9 cellular contexts compared by ENCODE assay signal in the genomic region with DNA sequence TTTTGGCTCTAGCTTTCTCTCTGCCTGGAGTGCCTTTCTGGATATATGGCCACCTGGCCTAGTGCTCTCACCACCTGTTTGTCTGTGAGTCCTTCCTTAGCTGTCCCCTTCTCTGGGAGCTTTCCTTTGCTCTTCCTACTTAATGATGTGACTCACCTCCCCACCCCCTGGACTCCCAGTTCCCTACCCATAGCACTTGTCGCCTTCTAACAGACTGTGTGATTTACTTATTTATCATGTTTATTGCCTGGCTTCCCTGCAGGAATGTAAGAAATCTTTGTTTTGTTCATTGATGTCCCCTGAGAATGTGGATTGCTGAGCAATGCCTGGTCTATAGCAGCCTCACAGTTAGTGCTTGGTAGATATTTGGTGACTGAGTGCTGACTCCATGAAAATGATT. TPM values are rescaled to one million over a fixed set of nuclear protein-coding genes. Genes with fewer than 3 reads are reported as not detected.
DNase-seq lines count a peak whose midpoint lies in the region; ATAC-seq and TF ChIP-seq lines count a peak whose summit lies in the region.
"Had no signal": no experiment of that assay in that cellular context is flagged by ENCODE, and none has a peak within 500 bp of the region (broad histone marks: within the 10 kb centered on the region; RNA-seq: fewer than 3 reads in every experiment).

No MANE protein-coding gene starts in this region.

- no peak overlapping the region for H2BK15ac ChIP-seq in mesendoderm (replicated peaks; ENCODE audit: low read depth)

- intact Hi-C loops in breast epithelium (cut with DNase I; ENCODE audit: low total_unique reads): no loop called here
- intact Hi-C loops in activated T-helper 2 cell treated with anti-CD3 and anti-CD28 coated beads, Interferon-gamma antibody, Interleukin-2, Interleukin-4, amounts not matched to agents 10 μg/mL and 5 μg/mL and 100 μg/mL, durations not matched to agents 14 hours and 24 hours and 36 hours (cut with micrococcal nuclease): no loop called here

- H3K4me3 ChIP-seq in breast epithelium (no peak overlapping the region), mesendoderm (ENCODE audit: low read length) (no peak overlapping the region)

- DNase-seq in ACHN (peak; percentile 75), HFFc6 (peak; percentile 53), breast epithelium (ENCODE audit: low spot score in 2 of 2) (no peak), mesendoderm (peak; percentile 86), GF-D8 (lab: John Stamatoyannopoulos, UW) (no peak)
- DNase-seq in activated T-helper 2 cell treated with anti-CD3 and anti-CD28 coated beads, Interferon-gamma antibody, Interleukin-2, Interleukin-4, amounts not matched to agents 10 μg/mL and 5 μg/mL and 100 μg/mL, durations not matched to agents 14 hours and 24 hours and 36 hours (ENCODE audit: low spot score): no peak
- DNase-seq: DMS79 treated with DMSO at 0.1 percent for 48 hours had no signal

- no peak overlapping the region for H3K23ac ChIP-seq in mesendoderm (ENCODE audit: low read length)

- no peak overlapping the region for H4K5ac ChIP-seq in mesendoderm (ENCODE audit: low read length)

- TF ChIP-seq POLR2A in breast epithelium (IDR thresholded peaks at IDR 0.05): no peak

- H4K8ac ChIP-seq in mesendoderm (ENCODE audit: low read depth, low read length): no peak overlapping the region

- H3K79me2 ChIP-seq in mesendoderm (ENCODE audit: control insufficient read depth, insufficient read depth, low read length): peaks cover 69% of the 10 kb centered on the region

- no peaks in the 10 kb centered on the region for H3K36me3 ChIP-seq in breast epithelium
- H3K36me3 ChIP-seq in mesendoderm (ENCODE audit: control insufficient read depth, insufficient read depth, low read length): no peaks in the 10 kb centered on the region

- H3K27me3 ChIP-seq in breast epithelium (no peaks in the 10 kb centered on the region), mesendoderm (ENCODE audit: insufficient read depth, low read length, poor library complexity) (no peaks in the 10 kb centered on the region)

- H3K36me3 Mint-ChIP-seq in HFFc6 (ENCODE audit: low read depth): peaks cover 6% of the 10 kb centered on the region; the same call in 1 of the 2 replicates
- H3K36me3 Mint-ChIP-seq in activated T-helper 2 cell treated with anti-CD3 and anti-CD28 coated beads, Interferon-gamma antibody, Interleukin-2, Interleukin-4, amounts not matched to agents 10 μg/mL and 5 μg/mL and 100 μg/mL, durations not matched to agents 14 hours and 24 hours and 36 hours (ENCODE audit: low read depth): peaks cover 26% of the 10 kb centered on the region

- H3K4me1 Mint-ChIP-seq in HFFc6 (ENCODE audit: low read depth): peaks cover 80% of the 10 kb centered on the region
- H3K4me1 Mint-ChIP-seq in activated T-helper 2 cell treated with anti-CD3 and anti-CD28 coated beads, Interferon-gamma antibody, Interleukin-2, Interleukin-4, amounts not matched to agents 10 μg/mL and 5 μg/mL and 100 μg/mL, durations not matched to agents 14 hours and 24 hours and 36 hours (ENCODE audit: low read depth): peaks cover 64% of the 10 kb centered on the region

- no peak overlapping the region for H3K9ac ChIP-seq in mesendoderm (ENCODE audit: low read length)

- no peaks in the 10 kb centered on the region for H3K9me3 Mint-ChIP-seq in HFFc6
- H3K9me3 Mint-ChIP-seq in activated T-helper 2 cell treated with anti-CD3 and anti-CD28 coated beads, Interferon-gamma antibody, Interleukin-2, Interleukin-4, amounts not matched to agents 10 μg/mL and 5 μg/mL and 100 μg/mL, durations not matched to agents 14 hours and 24 hours and 36 hours: no peaks in the 10 kb centered on the region

- no peak overlapping the region for H2BK5ac ChIP-seq in mesendoderm (ENCODE audit: low read length)

- no peak for TF ChIP-seq CTCF in HFFc6 (IDR thresholded peaks at IDR 0.05)
- no peak for TF ChIP-seq CTCF in breast epithelium (IDR thresholded peaks at IDR 0.05)

- H3K4me1 ChIP-seq in breast epithelium (peaks cover 4 to 25% of the 10 kb centered on the region in 2 donors), mesendoderm (ENCODE audit: control insufficient read depth, low read depth, low read length) (peaks cover 32% of the 10 kb centered on the region)

- no peak overlapping the region for H2BK120ac ChIP-seq in mesendoderm (ENCODE audit: low read depth, low read length)

- in situ Hi-C loops in ACHN (cut with HindIII; ENCODE audit: low pct_ligation_motif_present, low pct_unique_long_range_greater_than_20kb, low sequenced_read_pairs): no loop called here

- peaks cover 9% of the 10 kb centered on the region for H3K79me1 ChIP-seq in mesendoderm (ENCODE audit: low read length)

- no peak for ATAC-seq in GM19452 (IDR thresholded peaks at IDR 0.05; ENCODE audit: unreplicated experiment)
- no peak for ATAC-seq in GM18858 (IDR thresholded peaks at IDR 0.05; ENCODE audit: unreplicated experiment)

- H3K56ac ChIP-seq in mesendoderm (ENCODE audit: low read length): no peak overlapping the region

- H3K4me3 Mint-ChIP-seq in HFFc6: 0 out of 2 replicates have a peak overlapping the region, but pooled peaks have one; percentile 10
- no peak overlapping the region for H3K4me3 Mint-ChIP-seq in activated T-helper 2 cell treated with anti-CD3 and anti-CD28 coated beads, Interferon-gamma antibody, Interleukin-2, Interleukin-4, amounts not matched to agents 10 μg/mL and 5 μg/mL and 100 μg/mL, durations not matched to agents 14 hours and 24 hours and 36 hours (ENCODE audit: low read depth)

- no peak overlapping the region for H3K18ac ChIP-seq in mesendoderm (ENCODE audit: low read length)

- no CpG with 5 or more reads among the region's 1 CpG for WGBS in mesendoderm (ENCODE audit: extremely low coverage, insufficient coverage, low lambda C conversion rate)

- peak overlapping the region; percentile 79 for H3K27ac Mint-ChIP-seq in HFFc6
- H3K27ac Mint-ChIP-seq in activated T-helper 2 cell treated with anti-CD3 and anti-CD28 coated beads, Interferon-gamma antibody, Interleukin-2, Interleukin-4, amounts not matched to agents 10 μg/mL and 5 μg/mL and 100 μg/mL, durations not matched to agents 14 hours and 24 hours and 36 hours: no peak overlapping the region

- H3K27me3 Mint-ChIP-seq in HFFc6 (ENCODE audit: insufficient read depth): no peaks in the 10 kb centered on the region; the same call in none of the 2 replicates
- no peaks in the 10 kb centered on the region for H3K27me3 Mint-ChIP-seq in activated T-helper 2 cell treated with anti-CD3 and anti-CD28 coated beads, Interferon-gamma antibody, Interleukin-2, Interleukin-4, amounts not matched to agents 10 μg/mL and 5 μg/mL and 100 μg/mL, durations not matched to agents 14 hours and 24 hours and 36 hours (ENCODE audit: low read depth)

- H3K4ac ChIP-seq in mesendoderm (ENCODE audit: low read depth, low read length): no peak overlapping the region

- H3K27ac ChIP-seq in breast epithelium (peak overlapping the region; percentile 22 to 52), mesendoderm (ENCODE audit: low read depth, low read length) (no peak overlapping the region)

- no peak overlapping the region for H3K4me2 ChIP-seq in mesendoderm (ENCODE audit: low read length)

- H3K9me3 ChIP-seq in breast epithelium: no peaks in the 10 kb centered on the region

- H2AK5ac ChIP-seq in mesendoderm (ENCODE audit: low read length): no peak overlapping the region

RNA-seq across cellular contexts. Expression of gene ADD1, which starts 18.9 kb away (rescaled TPM):
- total RNA-seq in HFFc6 (2021; fragmentation: NEBNext Ultra II Directional; extraction: Animal tissue kit (Norgen Biotek cat#: 25700)): 100 to 1,000 TPM; 276 to 332 (median 321) TPM
- total RNA-seq in breast epithelium: 100 to 1,000 TPM; 161 to 193 (median 181) TPM
- 202 TPM for polyA plus RNA-seq in mesendoderm (2013, experiment 1 of 2)
- polyA plus RNA-seq in mesendoderm (2013, experiment 2 of 2): 195 TPM
- 240 and 242 TPM in 2 replicates for total RNA-seq in activated T-helper 2 cell treated with anti-CD3 and anti-CD28 coated beads, Interferon-gamma antibody, Interleukin-2, Interleukin-4, amounts not matched to agents 10 μg/mL and 5 μg/mL and 100 μg/mL, durations not matched to agents 14 hours and 24 hours and 36 hours

Comparison
In these comparisons a context has a peak if more than half of its experiments do, and no peak if none do; other contexts are left out.
1. DNase-seq: peak in ACHN (single experiment), HFFc6 (single experiment) and mesendoderm (single experiment); none in breast epithelium (0 of 2), GF-D8 (single experiment) and activated T-helper 2 cell treated with anti-CD3 and anti-CD28 coated beads, Interferon-gamma antibody, Interleukin-2, Interleukin-4, amounts not matched to agents 10 μg/mL and 5 μg/mL and 100 μg/mL, durations not matched to agents 14 hours and 24 hours and 36 hours (single experiment).